Comparison of ENCODE assay signal across 14 cellular contexts in the genomic region with DNA sequence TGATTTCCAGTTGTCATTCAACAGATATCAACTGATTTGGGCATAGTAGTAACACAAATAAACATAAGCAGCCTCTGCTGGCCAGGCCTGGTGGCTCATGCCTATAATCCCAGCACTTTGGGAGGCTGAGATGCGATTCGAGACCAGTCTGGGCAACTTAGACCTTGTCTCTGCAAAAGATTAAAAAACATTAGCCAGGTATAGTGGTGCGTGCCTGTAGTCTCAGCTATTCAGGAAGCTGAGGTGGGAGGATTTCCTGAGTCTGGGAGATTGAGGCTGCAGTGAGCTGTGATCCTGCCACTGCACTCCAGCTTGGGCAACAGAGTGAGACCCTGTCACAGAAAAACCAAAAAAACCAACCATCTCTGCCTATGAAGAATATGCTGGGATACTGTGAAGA. TPM values are rescaled to one million over a fixed set of nuclear protein-coding genes. Genes with fewer than 3 reads are reported as not detected.
A peak's percentile ranks its signal among the peaks of the same experiment; 100 is the strongest.
DNase-seq lines count a peak whose midpoint lies in the region; ATAC-seq lines count a peak whose summit lies in the region.
"Had no signal": no experiment of that assay in that cellular context is flagged by ENCODE, and none has a peak within 500 bp of the region (broad histone marks: within the 10 kb centered on the region; RNA-seq: fewer than 3 reads in every experiment).

No MANE protein-coding gene starts in this region.

- peaks cover 55% of the 10 kb centered on the region for H3K4me1 Mint-ChIP-seq in activated naive CD4-positive, alpha-beta T cell treated with anti-CD3 and anti-CD28 coated beads for 36 hours (ENCODE audit: low read depth)
- H3K4me1 Mint-ChIP-seq in T-helper 2 cell treated with Interferon-gamma antibody and Interleukin-4, amounts not matched to agents 5 μg/mL and 100 μg/mL, for 36 hours (ENCODE audit: low read depth): peaks cover 46% of the 10 kb centered on the region
- H3K4me1 Mint-ChIP-seq in stimulated activated naive B cell treated with anti-CD40 and anti-IgM and Interleukin-4, amounts not matched to agents 10 μg/mL and 1 μg/mL and 100 μg/mL, for 72 hours: peaks cover 14 to 44% of the 10 kb centered on the region in 2 donors

- ATAC-seq in stimulated activated naive B cell treated with anti-CD40 and anti-IgM and Interleukin-4, amounts not matched to agents 10 μg/mL and 1 μg/mL and 100 μg/mL, for 72 hours (replicated peaks): no peak
- no peak for ATAC-seq in HG03565 (IDR thresholded peaks at IDR 0.05; ENCODE audit: unreplicated experiment)
- no peak for ATAC-seq in HG03457 (IDR thresholded peaks at IDR 0.05; ENCODE audit: unreplicated experiment)
- ATAC-seq in HG03196 (IDR thresholded peaks at IDR 0.05; ENCODE audit: unreplicated experiment): no peak

- no peak overlapping the region for H3K4me3 Mint-ChIP-seq in activated naive CD4-positive, alpha-beta T cell treated with anti-CD3 and anti-CD28 coated beads for 36 hours
- peak overlapping the region; percentile 40 for H3K4me3 Mint-ChIP-seq in T-helper 2 cell treated with Interferon-gamma antibody and Interleukin-4, amounts not matched to agents 5 μg/mL and 100 μg/mL, for 36 hours
- H3K4me3 Mint-ChIP-seq in stimulated activated naive B cell treated with anti-CD40 and anti-IgM and Interleukin-4, amounts not matched to agents 10 μg/mL and 1 μg/mL and 100 μg/mL, for 72 hours: no peak overlapping the region

- peaks cover 16% of the 10 kb centered on the region for H3K4me1 ChIP-seq in effector memory CD4-positive, alpha-beta T cell (ENCODE audit: control insufficient read depth, insufficient read depth, low read length, poor library complexity, severe bottlenecking)

- H3K4me3 ChIP-seq in effector memory CD4-positive, alpha-beta T cell (ENCODE audit: insufficient read depth, low read depth, low read length, poor library complexity, severe bottlenecking): no peak overlapping the region
- H3K4me3 ChIP-seq: dorsolateral prefrontal cortex, right atrium auricular region had no signal

- peaks cover 30% of the 10 kb centered on the region for H3K36me3 ChIP-seq in effector memory CD4-positive, alpha-beta T cell (ENCODE audit: control insufficient read depth, insufficient read depth, low read length)

- H3K36me3 Mint-ChIP-seq in activated naive CD4-positive, alpha-beta T cell treated with anti-CD3 and anti-CD28 coated beads for 36 hours (ENCODE audit: low read depth): peaks cover 47% of the 10 kb centered on the region
- H3K36me3 Mint-ChIP-seq in T-helper 2 cell treated with Interferon-gamma antibody and Interleukin-4, amounts not matched to agents 5 μg/mL and 100 μg/mL, for 36 hours (ENCODE audit: low read depth): peaks cover 57% of the 10 kb centered on the region
- peaks cover 39 to 51% of the 10 kb centered on the region in 2 donors for H3K36me3 Mint-ChIP-seq in stimulated activated naive B cell treated with anti-CD40 and anti-IgM and Interleukin-4, amounts not matched to agents 10 μg/mL and 1 μg/mL and 100 μg/mL, for 72 hours

- H3K27ac ChIP-seq in effector memory CD4-positive, alpha-beta T cell (ENCODE audit: insufficient read depth, low read length, poor library complexity, severe bottlenecking): peak overlapping the region; percentile 23
- H3K27ac ChIP-seq: dorsolateral prefrontal cortex, right atrium auricular region, WERI-Rb-1 had no signal

- no peaks in the 10 kb centered on the region for H3K9me3 ChIP-seq in effector memory CD4-positive, alpha-beta T cell (ENCODE audit: control insufficient read depth, low read length)
- H3K9me3 ChIP-seq: right atrium auricular region, SK-N-SH had no signal

- DNase-seq in activated naive CD4-positive, alpha-beta T cell treated with anti-CD3 and anti-CD28 coated beads for 36 hours: no peak
- no peak for DNase-seq in activated naive CD4-positive, alpha-beta T cell treated with Interleukin-2 at 50 U/mL for 16 hours
- DNase-seq in T-helper 2 cell treated with Interferon-gamma antibody and Interleukin-4, amounts not matched to agents 5 μg/mL and 100 μg/mL, for 36 hours (ENCODE audit: low spot score): no peak
- DNase-seq in effector memory CD4-positive, alpha-beta T cell: no peak
- no peak for DNase-seq in stimulated activated naive B cell treated with anti-CD40 and anti-IgM and Interleukin-4, amounts not matched to agents 10 μg/mL and 1 μg/mL and 100 μg/mL, for 72 hours
- DNase-seq: dorsolateral prefrontal cortex, NCI-H187, NCI-H510A treated with DMSO at 0.1 percent for 48 hours, SK-N-SH, WERI-Rb-1 had no signal

- CTCF ChIA-PET in activated naive CD4-positive, alpha-beta T cell treated with anti-CD3 and anti-CD28 coated beads for 36 hours (lab: Charles Lee): no interaction called here

- no peaks in the 10 kb centered on the region for H3K9me3 Mint-ChIP-seq in activated naive CD4-positive, alpha-beta T cell treated with anti-CD3 and anti-CD28 coated beads for 36 hours
- H3K9me3 Mint-ChIP-seq in T-helper 2 cell treated with Interferon-gamma antibody and Interleukin-4, amounts not matched to agents 5 μg/mL and 100 μg/mL, for 36 hours: no peaks in the 10 kb centered on the region
- H3K9me3 Mint-ChIP-seq in stimulated activated naive B cell treated with anti-CD40 and anti-IgM and Interleukin-4, amounts not matched to agents 10 μg/mL and 1 μg/mL and 100 μg/mL, for 72 hours: no peaks in the 10 kb centered on the region

- no peaks in the 10 kb centered on the region for H3K27me3 Mint-ChIP-seq in activated naive CD4-positive, alpha-beta T cell treated with anti-CD3 and anti-CD28 coated beads for 36 hours (ENCODE audit: low read depth)
- H3K27me3 Mint-ChIP-seq in T-helper 2 cell treated with Interferon-gamma antibody and Interleukin-4, amounts not matched to agents 5 μg/mL and 100 μg/mL, for 36 hours (ENCODE audit: low read depth): no peaks in the 10 kb centered on the region
- no peaks in the 10 kb centered on the region for H3K27me3 Mint-ChIP-seq in stimulated activated naive B cell treated with anti-CD40 and anti-IgM and Interleukin-4, amounts not matched to agents 10 μg/mL and 1 μg/mL and 100 μg/mL, for 72 hours

- H3K27me3 ChIP-seq in effector memory CD4-positive, alpha-beta T cell (replicated peaks; ENCODE audit: control insufficient read depth, insufficient read depth, low read length, poor library complexity, severe bottlenecking): no peaks in the 10 kb centered on the region
- H3K27me3 ChIP-seq: dorsolateral prefrontal cortex, right atrium auricular region had no signal

- intact Hi-C loops in activated naive CD4-positive, alpha-beta T cell treated with anti-CD3 and anti-CD28 coated beads for 36 hours (cut with micrococcal nuclease): no loop called here

- peak overlapping the region; percentile 63 for H3K27ac Mint-ChIP-seq in activated naive CD4-positive, alpha-beta T cell treated with anti-CD3 and anti-CD28 coated beads for 36 hours
- H3K27ac Mint-ChIP-seq in T-helper 2 cell treated with Interferon-gamma antibody and Interleukin-4, amounts not matched to agents 5 μg/mL and 100 μg/mL, for 36 hours: no peak overlapping the region
- H3K27ac Mint-ChIP-seq in stimulated activated naive B cell treated with anti-CD40 and anti-IgM and Interleukin-4, amounts not matched to agents 10 μg/mL and 1 μg/mL and 100 μg/mL, for 72 hours: peak overlapping the region; percentile 42

RNA-seq across cellular contexts. Expression of gene METAP2, which starts 7.1 kb away (rescaled TPM):
- 100 to 1,000 TPM; 108 to 110 TPM for total RNA-seq in activated naive CD4-positive, alpha-beta T cell treated with anti-CD3 and anti-CD28 coated beads for 36 hours
